8 cellular contexts compared by ENCODE assay signal in genomic region chr5:16934669-16935068, GRCh38. TPM values are rescaled to one million over a fixed set of nuclear protein-coding genes. Genes with fewer than 3 reads are reported as not detected.
A peak's percentile ranks its signal among the peaks of the same experiment; 100 is the strongest.
DNase-seq lines count a peak whose midpoint lies in the region; ATAC-seq and TF ChIP-seq lines count a peak whose summit lies in the region.

No MANE protein-coding gene starts in this region.

- TF ChIP-seq CTCF in AG09309 (IDR thresholded peaks at IDR 0.05; ENCODE audit: control insufficient read depth, insufficient read depth, low read depth, low read length, missing control alignments) (no peak), cardiac fibroblast (IDR thresholded peaks at IDR 0.05; ENCODE audit: low read depth, low read length) (no peak)

- H3K27me3 ChIP-seq in mucosa of rectum (ENCODE audit: control insufficient read depth in 2 of 2, insufficient read depth in 2 of 2, low read length in 2 of 2) = peaks cover 2% of the 10 kb centered on the region in 2 donors

- H3K9ac ChIP-seq in mucosa of rectum (ENCODE audit: low read depth in 1 of 2, low read length in 2 of 2) = peak overlapping the region; percentile 85 to 91

- peak overlapping the region; percentile 94 to 95 for H3K27ac ChIP-seq in mucosa of rectum (ENCODE audit: low read depth in 2 of 2, low read length in 2 of 2)

- no peak for DNase-seq in AG09309 (ENCODE audit: low read depth)
- peak; percentile 37 for DNase-seq in HT1080 (ENCODE audit: low read depth)
- DNase-seq in cardiac fibroblast (ENCODE audit: low read depth in 2 of 2) = peak; percentile 38 to 51
- DNase-seq in NCI-H69 (lab: John Stamatoyannopoulos, UW) = no peak
- DNase-seq in midbrain (lab: John Stamatoyannopoulos, UW) = no peak

- ATAC-seq in GM18873 (IDR thresholded peaks at IDR 0.05; ENCODE audit: low FRiP score, unreplicated experiment) = no peak
- no peak for ATAC-seq in GM19023 (IDR thresholded peaks at IDR 0.05; ENCODE audit: unreplicated experiment)

- no peaks in the 10 kb centered on the region for H3K9me3 ChIP-seq in mucosa of rectum (ENCODE audit: control insufficient read depth in 2 of 2, low read length in 2 of 2)

- peaks cover 0 to 2% of the 10 kb centered on the region in 2 donors for H3K36me3 ChIP-seq in mucosa of rectum (ENCODE audit: control insufficient read depth in 2 of 2, insufficient read depth in 2 of 2, low read length in 2 of 2)

- peak overlapping the region; percentile 95 for H3K4me3 ChIP-seq in AG09309 (ENCODE audit: control insufficient read depth, low read depth, low read length)
- peak overlapping the region; percentile 85 to 86 for H3K4me3 ChIP-seq in cardiac fibroblast (replicated peaks in 1 of 2; ENCODE audit: low read depth in 2 of 2, low read length in 2 of 2)
- H3K4me3 ChIP-seq in mucosa of rectum (ENCODE audit: low read length in 2 of 2) = peak overlapping the region; percentile 70 to 87

- peaks cover 15 to 27% of the 10 kb centered on the region in 2 donors for H3K4me1 ChIP-seq in mucosa of rectum (ENCODE audit: control insufficient read depth in 2 of 2, insufficient read depth in 2 of 2, low read length in 2 of 2)

RNA-seq across cellular contexts. Expression of gene MYO10, which starts 1.4 kb away (rescaled TPM):
- total RNA-seq in HT1080 (2014; rRNA removed; shearing (Covaris generic)) = 54.6 and 61.2 TPM in 2 replicates
- 30.3 and 35.9 TPM in 2 replicates for polyA plus RNA-seq in HT1080 (2015; cell fraction: cytosol; rRNA removed)
- polyA plus RNA-seq in HT1080 (2015; cell fraction: nucleus; rRNA removed) = 53.0 and 56.3 TPM in 2 replicates

Comparison
In these comparisons a context has a peak if more than half of its experiments do, and no peak if none do; other contexts are left out.
1. DNase-seq: peak in HT1080 (single experiment) and cardiac fibroblast (2 of 2); none in AG09309 (single experiment), NCI-H69 (single experiment) and midbrain (single experiment).
2. Peak in every context shown above with its lines, with median percentiles within 50 percentile points of each other: H3K4me3 ChIP-seq.